In genomic region chr11:103779054-103779453, GRCh38 we compare ENCODE assay signal across 24 cellular contexts.
DNase-seq lines count a peak whose midpoint lies in the region; ATAC-seq, FAIRE-seq and TF ChIP-seq lines count a peak whose summit lies in the region.
"Had no signal": no experiment of that assay in that cellular context is flagged by ENCODE, and none has a peak within 500 bp of the region (broad histone marks: within the 10 kb centered on the region; RNA-seq: fewer than 3 reads in every experiment).

No MANE protein-coding gene starts in this region.

- dilution Hi-C loops in keratinocyte (cut with MboI; ENCODE audit: extremely low pct_ligation_motif_present, low sequenced_read_pairs) = no loop called here

- no peak for ATAC-seq in GM18909 (IDR thresholded peaks at IDR 0.05; ENCODE audit: poor library complexity, unreplicated experiment)
- ATAC-seq in Right ventricle myocardium inferior = no peak

- H3K27me3 ChIP-seq in astrocyte (ENCODE audit: insufficient read depth, low read length) = no peaks in the 10 kb centered on the region
- H3K27me3 ChIP-seq in keratinocyte (ENCODE audit: control insufficient read depth, extremely low read depth, insufficient read depth, low read length) = no peaks in the 10 kb centered on the region
- H3K27me3 ChIP-seq in endodermal cell (ENCODE audit: control insufficient read depth, insufficient read depth, low read length, poor library complexity, severe bottlenecking) = no peaks in the 10 kb centered on the region
- H3K27me3 ChIP-seq: BE2C had no signal

- WGBS in endodermal cell (ENCODE audit: insufficient coverage in 1 of 2, insufficient read length in 1 of 2), 2 experiments = 88% methylated on average over 1 of the region's 1 CpG; no CpG with 5 or more reads in 1 of the 2 experiments

- H3K4me3 Mint-ChIP-seq in HFFc6 (no peak overlapping the region), astrocyte (ENCODE audit: unreplicated experiment) (no peak overlapping the region), endodermal cell (no peak overlapping the region)
- H3K4me3 Mint-ChIP-seq: CD14-positive monocyte; CD8-positive, alpha-beta memory T cell had no signal

- H3K27ac Mint-ChIP-seq in HFFc6 (peak overlapping the region; percentile 6; the same call in 1 of the 2 replicates), astrocyte (ENCODE audit: unreplicated experiment) (no peak overlapping the region), endodermal cell (no peak overlapping the region)
- H3K27ac Mint-ChIP-seq: CD14-positive monocyte had no signal

- FAIRE-seq in astrocyte (lab: Jason Lieb, UNC) (no peak), keratinocyte (lab: Jason Lieb, UNC) (peak; percentile 85)

- H3K79me2 ChIP-seq in astrocyte (ENCODE audit: insufficient read depth, low read length) (no peaks in the 10 kb centered on the region), keratinocyte (ENCODE audit: control insufficient read depth, insufficient read depth, low read length) (no peaks in the 10 kb centered on the region)

- H3K9me3 ChIP-seq in astrocyte (ENCODE audit: insufficient read depth, low read depth, low read length) (no peaks in the 10 kb centered on the region), keratinocyte (ENCODE audit: control insufficient read depth, low read depth, low read length) (no peaks in the 10 kb centered on the region), endodermal cell (ENCODE audit: control insufficient read depth, low read length) (peaks cover 1% of the 10 kb centered on the region)
- H3K9me3 ChIP-seq: BE2C had no signal

- H3K36me3 Mint-ChIP-seq in HFFc6 (ENCODE audit: low read depth) (no peaks in the 10 kb centered on the region), astrocyte (ENCODE audit: low read depth, unreplicated experiment) (no peaks in the 10 kb centered on the region), endodermal cell (ENCODE audit: low read depth) (no peaks in the 10 kb centered on the region)
- H3K36me3 Mint-ChIP-seq: CD14-positive monocyte; CD8-positive, alpha-beta memory T cell had no signal

- H3K27me3 Mint-ChIP-seq in HFFc6 (ENCODE audit: insufficient read depth) = no peaks in the 10 kb centered on the region
- no peaks in the 10 kb centered on the region for H3K27me3 Mint-ChIP-seq in astrocyte (ENCODE audit: low read depth, unreplicated experiment)
- no peaks in the 10 kb centered on the region for H3K27me3 Mint-ChIP-seq in endodermal cell (ENCODE audit: insufficient read depth)

- H3K9me3 Mint-ChIP-seq in HFFc6 = no peaks in the 10 kb centered on the region
- no peaks in the 10 kb centered on the region for H3K9me3 Mint-ChIP-seq in astrocyte (ENCODE audit: unreplicated experiment)
- no peaks in the 10 kb centered on the region for H3K9me3 Mint-ChIP-seq in endodermal cell
- H3K9me3 Mint-ChIP-seq: CD8-positive, alpha-beta memory T cell had no signal

- H3K4me1 ChIP-seq in astrocyte (ENCODE audit: insufficient read depth, low read length) = peaks cover 3% of the 10 kb centered on the region
- peaks cover 25% of the 10 kb centered on the region for H3K4me1 ChIP-seq in keratinocyte (ENCODE audit: control insufficient read depth, extremely low read depth, insufficient read depth, low read length)
- H3K4me1 ChIP-seq in endodermal cell (ENCODE audit: control insufficient read depth, insufficient read depth, low read length) = no peaks in the 10 kb centered on the region

- H3K9ac ChIP-seq in astrocyte (ENCODE audit: low read length) (no peak overlapping the region), keratinocyte (ENCODE audit: control insufficient read depth, extremely low read depth, insufficient read depth, low read length) (no peak overlapping the region), endodermal cell (ENCODE audit: extremely low read depth, low read length, poor library complexity, severe bottlenecking) (no peak overlapping the region)
- H3K9ac ChIP-seq: GM23248 had no signal

- intact Hi-C loops in Right ventricle myocardium inferior (cut with DNase I) = loop anchor here (10.0 kb wide), 1 partner anchor 74 kb away; no protein-coding TSS in a partner anchor

- no peaks in the 10 kb centered on the region for H3K9me1 ChIP-seq in keratinocyte (ENCODE audit: control insufficient read depth, extremely low read depth, insufficient read depth, low read length)

- H3K4me2 ChIP-seq in astrocyte (ENCODE audit: low read length) = no peak overlapping the region
- no peak overlapping the region for H3K4me2 ChIP-seq in keratinocyte (ENCODE audit: control insufficient read depth, extremely low read depth, insufficient read depth, low read depth, low read length)

- H3K4me1 Mint-ChIP-seq in HFFc6 (ENCODE audit: low read depth) = peaks cover 39% of the 10 kb centered on the region
- no peaks in the 10 kb centered on the region for H3K4me1 Mint-ChIP-seq in astrocyte (ENCODE audit: low read depth, unreplicated experiment)
- H3K4me1 Mint-ChIP-seq in endodermal cell = no peaks in the 10 kb centered on the region
- H3K4me1 Mint-ChIP-seq: CD14-positive monocyte; CD8-positive, alpha-beta memory T cell had no signal

- H3K36me3 ChIP-seq in astrocyte (ENCODE audit: insufficient read depth, low read length) (no peaks in the 10 kb centered on the region), keratinocyte (ENCODE audit: control insufficient read depth in 2 of 2, extremely low read depth in 1 of 2, insufficient read depth in 2 of 2, low read length in 2 of 2) (no peaks in the 10 kb centered on the region), endodermal cell (ENCODE audit: control insufficient read depth, insufficient read depth, low read length) (no peaks in the 10 kb centered on the region)
- H3K36me3 ChIP-seq: BE2C had no signal

- DNase-seq in HFFc6 = no peak
- DNase-seq in astrocyte (ENCODE audit: low read depth) = peak; percentile 30
- peak; percentile 46 for DNase-seq in epithelial cell of prostate (ENCODE audit: low read depth, low spot score)
- peak; percentile 49 for DNase-seq in keratinocyte (ENCODE audit: low read depth, low spot score)
- no peak for DNase-seq in endodermal cell
- DNase-seq in Right ventricle myocardium inferior (ENCODE audit: missing footprints) = no peak
- DNase-seq: 8988T; ACHN; BE2C; Calu3; CD8-positive, alpha-beta memory T cell; DMS79 treated with DMSO at 0.1 percent for 48 hours; GM23248; H7; IMR-90; KG1; MM.1S; NCI-H2029; NCI-H526 treated with DMSO at 0.1 percent for 48 hours; RPMI8226; SIG-M5 had no signal

- no peaks in the 10 kb centered on the region for H4K20me1 ChIP-seq in astrocyte (ENCODE audit: insufficient read depth, low read length)
- no peaks in the 10 kb centered on the region for H4K20me1 ChIP-seq in keratinocyte (ENCODE audit: control insufficient read depth, extremely low read depth, insufficient read depth, low read length)

- H3K4me3 ChIP-seq in astrocyte (ENCODE audit: insufficient read depth, low read depth, low read length) (no peak overlapping the region), keratinocyte (ENCODE audit: control insufficient read depth in 2 of 3, extremely low read depth in 1 of 3, insufficient read depth in 2 of 3, low read depth in 1 of 3, low read length in 3 of 3) (no peak overlapping the region), endodermal cell (ENCODE audit: low read length) (no peak overlapping the region)
- H3K4me3 ChIP-seq: GM23248, SK-N-MC had no signal

- H3K27ac ChIP-seq in astrocyte (ENCODE audit: low read depth, low read length) (no peak overlapping the region), epithelial cell of prostate (peak overlapping the region; percentile 50), keratinocyte (ENCODE audit: control insufficient read depth, insufficient read depth, low read length) (no peak overlapping the region), endodermal cell (ENCODE audit: low read depth, low read length) (no peak overlapping the region)
- H3K27ac ChIP-seq: GM23248, SK-N-MC had no signal

- TF ChIP-seq CTCF in HFFc6 (IDR thresholded peaks at IDR 0.05) (no peak), astrocyte (IDR thresholded peaks at IDR 0.05; ENCODE audit: insufficient read depth, low read depth, low read length) (no peak), keratinocyte (optimal IDR thresholded peaks at IDR 0.05 in 1 of 3, IDR thresholded peaks at IDR 0.05 in 1 of 3, conservative IDR thresholded peaks at IDR 0.05 in 1 of 3; ENCODE audit: extremely low read depth in 1 of 3, insufficient read depth in 2 of 3, low read length in 3 of 3) (no peak), endodermal cell (conservative IDR thresholded peaks at IDR 0.05) (no peak)

- H2AFZ ChIP-seq in astrocyte (ENCODE audit: low read depth, low read length) (no peak overlapping the region), keratinocyte (ENCODE audit: control insufficient read depth, low read length) (no peak overlapping the region)
- H2AFZ ChIP-seq: GM23248 had no signal

Comparison
In these comparisons a context has a peak if more than half of its experiments do, and no peak if none do; other contexts are left out.
1. DNase-seq: peak in astrocyte (single experiment), epithelial cell of prostate (single experiment) and keratinocyte (single experiment); none in HFFc6 (single experiment), endodermal cell (single experiment) and Right ventricle myocardium inferior (single experiment).